25 cellular contexts compared by ENCODE assay signal in genomic region chr18:42444349-42444748, GRCh38.
DNase-seq lines count a peak whose midpoint lies in the region; FAIRE-seq and TF ChIP-seq lines count a peak whose summit lies in the region.
"Had no signal": no experiment of that assay in that cellular context is flagged by ENCODE, and none has a peak within 500 bp of the region (broad histone marks: within the 10 kb centered on the region; RNA-seq: fewer than 3 reads in every experiment).

No MANE protein-coding gene starts in this region.

- DNase-seq in D721Med (ENCODE audit: insufficient read length, low spot score) (no peak), SJSA1 (ENCODE audit: low read depth in 1 of 2, low spot score in 2 of 2) (peak in 1 of 2 experiments; percentile 75), smooth muscle cell (lab: John Stamatoyannopoulos, UW; ENCODE audit: unreplicated experiment) (no peak), SJCRH30 (no peak)
- no peak for DNase-seq in stimulated activated naive CD4-positive, alpha-beta T cell (lab: John Stamatoyannopoulos, UW)
- DNase-seq: 8988T; ACHN; BE2C; C1 segment of cervical spinal cord; CD4-positive, alpha-beta memory T cell; CD4-positive, CD25-positive, alpha-beta regulatory T cell; CD8-positive, alpha-beta memory T cell; COR-L47; DMS 273 treated with DMSO at 0.1 percent for 48 hours; DMS153; DMS53; DMS79; DND-41; EL; GDM1 had no signal

- peak overlapping the region; percentile 50 for H2AFZ ChIP-seq in smooth muscle cell (ENCODE audit: low read depth)

- TF ChIP-seq CTCF in D721Med (IDR thresholded peaks at IDR 0.05; ENCODE audit: insufficient read depth, missing control alignments), result no peak
- TF ChIP-seq CTCF in smooth muscle cell (IDR thresholded peaks at IDR 0.05; ENCODE audit: borderline replicate concordance, insufficient read depth, poor library complexity, severe bottlenecking), result no peak

- peak overlapping the region; percentile 11 for H3K4me2 ChIP-seq in smooth muscle cell
- H3K4me2 ChIP-seq: BLaER1 had no signal

- H3K9me3 ChIP-seq in SJSA1 (replicated peaks) (peaks cover 13% of the 10 kb centered on the region), smooth muscle cell (replicated peaks; ENCODE audit: low read depth) (peaks cover 9% of the 10 kb centered on the region), SJCRH30 (replicated peaks) (no peaks in the 10 kb centered on the region)
- H3K9me3 ChIP-seq: BE2C had no signal

- H3K27ac ChIP-seq in SJSA1 (peak overlapping the region; percentile 88), smooth muscle cell (ENCODE audit: low read depth) (no peak overlapping the region), SJCRH30 (no peak overlapping the region)
- H3K27ac ChIP-seq: BLaER1 had no signal

- no peaks in the 10 kb centered on the region for H3K36me3 ChIP-seq in SJSA1
- H3K36me3 ChIP-seq in smooth muscle cell (ENCODE audit: low read depth), result no peaks in the 10 kb centered on the region
- no peaks in the 10 kb centered on the region for H3K36me3 ChIP-seq in SJCRH30
- H3K36me3 ChIP-seq: BE2C, BLaER1 had no signal

- H3K4me3 ChIP-seq in SJSA1 (no peak overlapping the region), smooth muscle cell (no peak overlapping the region), SJCRH30 (no peak overlapping the region)
- H3K4me3 ChIP-seq: BLaER1, GM12878 had no signal

- WGBS in smooth muscle cell (ENCODE audit: low lambda C conversion rate), result 77% methylated on average over 1 of the region's 1 CpG

- H3K4me1 ChIP-seq in SJSA1 (replicated peaks), result peaks cover 44% of the 10 kb centered on the region
- H3K4me1 ChIP-seq in smooth muscle cell (ENCODE audit: low read depth), result no peaks in the 10 kb centered on the region
- no peaks in the 10 kb centered on the region; the same call in 1 of the 2 replicates for H3K4me1 ChIP-seq in SJCRH30
- H3K4me1 ChIP-seq: BE2C, BLaER1 had no signal

- H3K79me2 ChIP-seq in smooth muscle cell (ENCODE audit: low read depth), result no peaks in the 10 kb centered on the region

- FAIRE-seq in D721Med (lab: Jason Lieb, UNC), result peak; percentile 60
- FAIRE-seq: A204.1, GM12878, GM12892, GM18507 had no signal

- H3K27me3 ChIP-seq in SJSA1 (replicated peaks) (no peaks in the 10 kb centered on the region), smooth muscle cell (ENCODE audit: low read depth) (no peaks in the 10 kb centered on the region), SJCRH30 (no peaks in the 10 kb centered on the region)
- H3K27me3 ChIP-seq: BE2C, BLaER1 had no signal

- no peaks in the 10 kb centered on the region for H4K20me1 ChIP-seq in smooth muscle cell (ENCODE audit: low read depth)
- H4K20me1 ChIP-seq: BLaER1 had no signal

- H3F3A ChIP-seq in smooth muscle cell (ENCODE audit: low read depth), result no peaks in the 10 kb centered on the region

- H3K9ac ChIP-seq in smooth muscle cell (ENCODE audit: low read depth), result no peak overlapping the region
- H3K9ac ChIP-seq: BLaER1 had no signal
